1 cellular context compared by ENCODE assay signal in the genomic region with DNA sequence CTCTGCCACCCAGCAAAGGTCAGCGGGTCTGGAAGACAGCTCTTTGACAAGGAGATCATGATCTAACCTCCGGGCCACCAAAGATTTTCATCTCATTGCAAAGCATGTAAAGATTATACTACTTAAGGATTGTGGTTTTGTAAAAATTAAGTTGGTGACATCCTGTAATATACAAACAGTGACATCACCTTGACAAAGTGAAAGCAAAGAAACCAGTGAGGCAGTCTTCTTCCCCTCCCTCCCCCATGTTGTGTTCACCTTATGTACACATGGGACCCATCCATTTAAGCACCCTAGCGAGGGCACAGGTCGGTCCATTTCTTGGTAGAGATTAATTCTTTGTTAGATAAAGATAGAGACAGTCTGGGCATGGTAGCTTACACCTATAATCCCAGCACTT.
TF ChIP-seq lines count a peak whose summit lies in the region.

No MANE protein-coding gene starts in this region.

TF ChIP-seq in GM23338, 12 proteins besides CTCF, POLR2A, EP300 and RAD21 (continued from another document):
- TF ChIP-seq, protein P1, sequence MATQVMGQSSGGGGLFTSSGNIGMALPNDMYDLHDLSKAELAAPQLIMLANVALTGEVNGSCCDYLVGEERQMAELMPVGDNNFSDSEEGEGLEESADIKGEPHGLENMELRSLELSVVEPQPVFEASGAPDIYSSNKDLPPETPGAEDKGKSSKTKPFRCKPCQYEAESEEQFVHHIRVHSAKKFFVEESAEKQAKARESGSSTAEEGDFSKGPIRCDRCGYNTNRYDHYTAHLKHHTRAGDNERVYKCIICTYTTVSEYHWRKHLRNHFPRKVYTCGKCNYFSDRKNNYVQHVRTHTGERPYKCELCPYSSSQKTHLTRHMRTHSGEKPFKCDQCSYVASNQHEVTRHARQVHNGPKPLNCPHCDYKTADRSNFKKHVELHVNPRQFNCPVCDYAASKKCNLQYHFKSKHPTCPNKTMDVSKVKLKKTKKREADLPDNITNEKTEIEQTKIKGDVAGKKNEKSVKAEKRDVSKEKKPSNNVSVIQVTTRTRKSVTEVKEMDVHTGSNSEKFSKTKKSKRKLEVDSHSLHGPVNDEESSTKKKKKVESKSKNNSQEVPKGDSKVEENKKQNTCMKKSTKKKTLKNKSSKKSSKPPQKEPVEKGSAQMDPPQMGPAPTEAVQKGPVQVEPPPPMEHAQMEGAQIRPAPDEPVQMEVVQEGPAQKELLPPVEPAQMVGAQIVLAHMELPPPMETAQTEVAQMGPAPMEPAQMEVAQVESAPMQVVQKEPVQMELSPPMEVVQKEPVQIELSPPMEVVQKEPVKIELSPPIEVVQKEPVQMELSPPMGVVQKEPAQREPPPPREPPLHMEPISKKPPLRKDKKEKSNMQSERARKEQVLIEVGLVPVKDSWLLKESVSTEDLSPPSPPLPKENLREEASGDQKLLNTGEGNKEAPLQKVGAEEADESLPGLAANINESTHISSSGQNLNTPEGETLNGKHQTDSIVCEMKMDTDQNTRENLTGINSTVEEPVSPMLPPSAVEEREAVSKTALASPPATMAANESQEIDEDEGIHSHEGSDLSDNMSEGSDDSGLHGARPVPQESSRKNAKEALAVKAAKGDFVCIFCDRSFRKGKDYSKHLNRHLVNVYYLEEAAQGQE (IDR thresholded peaks at IDR 0.05; ENCODE audit: unreplicated experiment): no peak
- TF ChIP-seq JUNB (IDR thresholded peaks at IDR 0.05; ENCODE audit: unreplicated experiment) (no peak), EZH2phosphoT487 (IDR thresholded peaks at IDR 0.05; ENCODE audit: unreplicated experiment) (no peak), NANOG (IDR thresholded peaks at IDR 0.05; ENCODE audit: borderline replicate concordance) (no peak), STAT1 (IDR thresholded peaks at IDR 0.05; ENCODE audit: unreplicated experiment) (no peak)
- TF ChIP-seq, protein P2, sequence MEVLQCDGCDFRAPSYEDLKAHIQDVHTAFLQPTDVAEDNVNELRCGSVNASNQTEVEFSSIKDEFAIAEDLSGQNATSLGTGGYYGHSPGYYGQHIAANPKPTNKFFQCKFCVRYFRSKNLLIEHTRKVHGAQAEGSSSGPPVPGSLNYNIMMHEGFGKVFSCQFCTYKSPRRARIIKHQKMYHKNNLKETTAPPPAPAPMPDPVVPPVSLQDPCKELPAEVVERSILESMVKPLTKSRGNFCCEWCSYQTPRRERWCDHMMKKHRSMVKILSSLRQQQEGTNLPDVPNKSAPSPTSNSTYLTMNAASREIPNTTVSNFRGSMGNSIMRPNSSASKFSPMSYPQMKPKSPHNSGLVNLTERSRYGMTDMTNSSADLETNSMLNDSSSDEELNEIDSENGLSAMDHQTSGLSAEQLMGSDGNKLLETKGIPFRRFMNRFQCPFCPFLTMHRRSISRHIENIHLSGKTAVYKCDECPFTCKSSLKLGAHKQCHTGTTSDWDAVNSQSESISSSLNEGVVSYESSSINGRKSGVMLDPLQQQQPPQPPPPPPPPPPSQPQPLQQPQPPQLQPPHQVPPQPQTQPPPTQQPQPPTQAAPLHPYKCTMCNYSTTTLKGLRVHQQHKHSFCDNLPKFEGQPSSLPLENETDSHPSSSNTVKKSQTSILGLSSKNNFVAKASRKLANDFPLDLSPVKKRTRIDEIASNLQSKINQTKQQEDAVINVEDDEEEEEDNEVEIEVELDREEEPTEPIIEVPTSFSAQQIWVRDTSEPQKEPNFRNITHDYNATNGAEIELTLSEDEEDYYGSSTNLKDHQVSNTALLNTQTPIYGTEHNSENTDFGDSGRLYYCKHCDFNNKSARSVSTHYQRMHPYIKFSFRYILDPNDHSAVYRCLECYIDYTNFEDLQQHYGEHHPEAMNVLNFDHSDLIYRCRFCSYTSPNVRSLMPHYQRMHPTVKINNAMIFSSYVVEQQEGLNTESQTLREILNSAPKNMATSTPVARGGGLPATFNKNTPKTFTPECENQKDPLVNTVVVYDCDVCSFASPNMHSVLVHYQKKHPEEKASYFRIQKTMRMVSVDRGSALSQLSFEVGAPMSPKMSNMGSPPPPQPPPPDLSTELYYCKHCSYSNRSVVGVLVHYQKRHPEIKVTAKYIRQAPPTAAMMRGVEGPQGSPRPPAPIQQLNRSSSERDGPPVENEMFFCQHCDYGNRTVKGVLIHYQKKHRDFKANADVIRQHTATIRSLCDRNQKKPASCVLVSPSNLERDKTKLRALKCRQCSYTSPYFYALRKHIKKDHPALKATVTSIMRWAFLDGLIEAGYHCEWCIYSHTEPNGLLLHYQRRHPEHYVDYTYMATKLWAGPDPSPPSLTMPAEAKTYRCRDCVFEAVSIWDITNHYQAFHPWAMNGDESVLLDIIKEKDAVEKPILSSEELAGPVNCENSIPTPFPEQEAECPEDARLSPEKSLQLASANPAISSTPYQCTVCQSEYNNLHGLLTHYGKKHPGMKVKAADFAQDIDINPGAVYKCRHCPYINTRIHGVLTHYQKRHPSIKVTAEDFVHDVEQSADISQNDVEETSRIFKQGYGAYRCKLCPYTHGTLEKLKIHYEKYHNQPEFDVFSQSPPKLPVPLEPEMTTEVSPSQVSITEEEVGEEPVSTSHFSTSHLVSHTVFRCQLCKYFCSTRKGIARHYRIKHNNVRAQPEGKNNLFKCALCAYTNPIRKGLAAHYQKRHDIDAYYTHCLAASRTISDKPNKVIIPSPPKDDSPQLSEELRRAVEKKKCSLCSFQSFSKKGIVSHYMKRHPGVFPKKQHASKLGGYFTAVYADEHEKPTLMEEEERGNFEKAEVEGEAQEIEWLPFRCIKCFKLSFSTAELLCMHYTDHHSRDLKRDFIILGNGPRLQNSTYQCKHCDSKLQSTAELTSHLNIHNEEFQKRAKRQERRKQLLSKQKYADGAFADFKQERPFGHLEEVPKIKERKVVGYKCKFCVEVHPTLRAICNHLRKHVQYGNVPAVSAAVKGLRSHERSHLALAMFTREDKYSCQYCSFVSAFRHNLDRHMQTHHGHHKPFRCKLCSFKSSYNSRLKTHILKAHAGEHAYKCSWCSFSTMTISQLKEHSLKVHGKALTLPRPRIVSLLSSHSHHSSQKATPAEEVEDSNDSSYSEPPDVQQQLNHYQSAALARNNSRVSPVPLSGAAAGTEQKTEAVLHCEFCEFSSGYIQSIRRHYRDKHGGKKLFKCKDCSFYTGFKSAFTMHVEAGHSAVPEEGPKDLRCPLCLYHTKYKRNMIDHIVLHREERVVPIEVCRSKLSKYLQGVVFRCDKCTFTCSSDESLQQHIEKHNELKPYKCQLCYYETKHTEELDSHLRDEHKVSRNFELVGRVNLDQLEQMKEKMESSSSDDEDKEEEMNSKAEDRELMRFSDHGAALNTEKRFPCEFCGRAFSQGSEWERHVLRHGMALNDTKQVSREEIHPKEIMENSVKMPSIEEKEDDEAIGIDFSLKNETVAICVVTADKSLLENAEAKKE (CRISPR knock-in tag; IDR thresholded peaks at IDR 0.05): no peak
